ENCODE assay signal across 8 cellular contexts in the genomic region with DNA sequence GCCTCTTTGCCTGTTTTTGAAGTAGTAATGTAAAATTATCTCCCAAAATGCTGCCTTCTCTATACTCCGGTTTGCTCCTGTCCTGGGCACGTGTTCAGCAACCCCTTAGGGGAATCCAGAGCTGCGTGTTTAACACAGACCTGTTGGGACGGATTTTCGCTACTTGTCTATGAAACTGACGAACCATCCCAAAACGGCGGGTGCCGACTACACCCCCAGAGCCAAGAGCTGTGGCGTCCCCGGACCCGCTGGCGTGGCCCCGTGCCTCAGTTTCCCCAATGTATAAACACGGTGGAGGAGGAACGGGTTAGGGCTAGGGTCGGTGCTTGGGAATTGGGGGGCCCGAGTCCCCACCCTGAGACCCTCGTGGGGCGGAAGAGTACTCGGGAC. TPM values are rescaled to one million over a fixed set of nuclear protein-coding genes. Genes with fewer than 3 reads are reported as not detected.
A peak's percentile ranks its signal among the peaks of the same experiment; 100 is the strongest.
DNase-seq lines count a peak whose midpoint lies in the region; ATAC-seq and TF ChIP-seq lines count a peak whose summit lies in the region.

No MANE protein-coding gene starts in this region.

- no peaks in the 10 kb centered on the region for H3K4me1 ChIP-seq in Caco-2

- BruUV-seq in Caco-2 (replicated peaks; lab: Mats Ljungman, UMichigan) = TSS peak; percentile 33

- H3K9me3 Mint-ChIP-seq in Caco-2 (ENCODE audit: unreplicated experiment) (no peaks in the 10 kb centered on the region), glutamatergic neuron (ENCODE audit: unreplicated experiment) (no peaks in the 10 kb centered on the region)
- H3K9me3 Mint-ChIP-seq in activated T-helper 1 cell treated with anti-CD3 and anti-CD28 coated beads, Interleukin-12 subunit alpha, Interleukin-12 subunit beta, Interleukin-2, Interleukin-4 antibody, amounts not matched to agents 30 ng/mL and 10 ng/mL and 1 ng/mL, durations not matched to agents 14 hours and 24 hours and 36 hours = no peaks in the 10 kb centered on the region

- H3K27me3 Mint-ChIP-seq in Caco-2 (ENCODE audit: insufficient read depth, unreplicated experiment) (no peaks in the 10 kb centered on the region), glutamatergic neuron (ENCODE audit: unreplicated experiment) (peaks cover 3% of the 10 kb centered on the region)
- peaks cover 9% of the 10 kb centered on the region for H3K27me3 Mint-ChIP-seq in activated T-helper 1 cell treated with anti-CD3 and anti-CD28 coated beads, Interleukin-12 subunit alpha, Interleukin-12 subunit beta, Interleukin-2, Interleukin-4 antibody, amounts not matched to agents 30 ng/mL and 10 ng/mL and 1 ng/mL, durations not matched to agents 14 hours and 24 hours and 36 hours (ENCODE audit: insufficient read depth)

- H3K36me3 ChIP-seq in Caco-2 (ENCODE audit: control insufficient read depth, insufficient read depth, low read length) = no peaks in the 10 kb centered on the region

- H3K27me3 ChIP-seq in Caco-2 (replicated peaks; ENCODE audit: control insufficient read depth, insufficient read depth, low read length) = no peaks in the 10 kb centered on the region

- ATAC-seq in GM18861 (IDR thresholded peaks at IDR 0.05; ENCODE audit: unreplicated experiment) (no peak), GM19397 (IDR thresholded peaks at IDR 0.05; ENCODE audit: unreplicated experiment) (no peak)

- intact Hi-C loops in Caco-2 (cut with micrococcal nuclease; ENCODE audit: unreplicated experiment) (loop anchor here (1.0 to 2.0 kb wide), 3 partner anchors 56 to 109 kb away; no protein-coding TSS in a partner anchor), posterior vena cava (cut with DNase I) (no loop called here)
- intact Hi-C loops in activated T-helper 1 cell treated with anti-CD3 and anti-CD28 coated beads, Interleukin-12 subunit alpha, Interleukin-12 subunit beta, Interleukin-2, Interleukin-4 antibody, amounts not matched to agents 30 ng/mL and 10 ng/mL and 1 ng/mL, durations not matched to agents 14 hours and 24 hours and 36 hours (cut with micrococcal nuclease) = loop anchor here (1.0 to 5.0 kb wide), 10 partner anchors 122 to 1862 kb away; no protein-coding TSS in a partner anchor

- POLR2A ChIA-PET in Caco-2 (lab: Charles Lee) = no interaction called here

- H3K27ac Mint-ChIP-seq in Caco-2 (ENCODE audit: unreplicated experiment) = peak overlapping the region; percentile 5
- H3K27ac Mint-ChIP-seq in activated T-helper 1 cell treated with anti-CD3 and anti-CD28 coated beads, Interleukin-12 subunit alpha, Interleukin-12 subunit beta, Interleukin-2, Interleukin-4 antibody, amounts not matched to agents 30 ng/mL and 10 ng/mL and 1 ng/mL, durations not matched to agents 14 hours and 24 hours and 36 hours = peak overlapping the region; percentile 82
- H3K27ac Mint-ChIP-seq in glutamatergic neuron (ENCODE audit: unreplicated experiment) = peak overlapping the region; percentile 36

- peak overlapping the region; percentile 58 for H3K4me3 ChIP-seq in Caco-2 (ENCODE audit: low read depth, low read length)

- no peaks in the 10 kb centered on the region for H3K9me3 ChIP-seq in Caco-2

- DNase-seq in Caco-2 = peak; percentile 21 to 40
- DNase-seq in Kasumi-1 (lab: John Stamatoyannopoulos, UW) = peak; percentile 48 to 55
- DNase-seq in activated T-helper 1 cell treated with anti-CD3 and anti-CD28 coated beads, Interleukin-12 subunit alpha, Interleukin-12 subunit beta, Interleukin-2, Interleukin-4 antibody, amounts not matched to agents 30 ng/mL and 10 ng/mL and 1 ng/mL, durations not matched to agents 14 hours and 24 hours and 36 hours (ENCODE audit: low spot score) = no peak
- DNase-seq in glutamatergic neuron = peak; percentile 27
- peak; percentile 80 for DNase-seq in posterior vena cava (ENCODE audit: low spot score)
- no peak for DNase-seq in NCI-H187 treated with DMSO at 0.1 percent for 48 hours (lab: John Stamatoyannopoulos, UW)

- CTCF ChIA-PET in Caco-2 (lab: Charles Lee) = interaction anchor here (1.4 kb wide), 1 partner anchor 279 kb away, joined by 3 read pairs; no protein-coding TSS in a partner anchor

- H3K4me1 Mint-ChIP-seq in Caco-2 (ENCODE audit: low read depth, unreplicated experiment) (no peaks in the 10 kb centered on the region), glutamatergic neuron (ENCODE audit: low read depth, unreplicated experiment) (peaks cover 16% of the 10 kb centered on the region)
- peaks cover 30% of the 10 kb centered on the region for H3K4me1 Mint-ChIP-seq in activated T-helper 1 cell treated with anti-CD3 and anti-CD28 coated beads, Interleukin-12 subunit alpha, Interleukin-12 subunit beta, Interleukin-2, Interleukin-4 antibody, amounts not matched to agents 30 ng/mL and 10 ng/mL and 1 ng/mL, durations not matched to agents 14 hours and 24 hours and 36 hours (ENCODE audit: low read depth)

- TF ChIP-seq CTCF in Caco-2 (IDR thresholded peaks at IDR 0.05; ENCODE audit: insufficient read depth in 1 of 2, low read depth in 1 of 2, low read length in 1 of 2, severe bottlenecking in 1 of 2, unreplicated experiment in 1 of 2) (no peak), glutamatergic neuron (IDR thresholded peaks at IDR 0.05; ENCODE audit: partially characterized antibody, unreplicated experiment) (no peak)

- H3K4me3 Mint-ChIP-seq in Caco-2 (ENCODE audit: unreplicated experiment) = peak overlapping the region; percentile 80
- H3K4me3 Mint-ChIP-seq in activated T-helper 1 cell treated with anti-CD3 and anti-CD28 coated beads, Interleukin-12 subunit alpha, Interleukin-12 subunit beta, Interleukin-2, Interleukin-4 antibody, amounts not matched to agents 30 ng/mL and 10 ng/mL and 1 ng/mL, durations not matched to agents 14 hours and 24 hours and 36 hours = peak overlapping the region; percentile 96
- H3K4me3 Mint-ChIP-seq in glutamatergic neuron (ENCODE audit: unreplicated experiment) = peak overlapping the region; percentile 84

- H3K36me3 Mint-ChIP-seq in Caco-2 (ENCODE audit: insufficient read depth, unreplicated experiment) = no peaks in the 10 kb centered on the region
- peaks cover 2% of the 10 kb centered on the region for H3K36me3 Mint-ChIP-seq in activated T-helper 1 cell treated with anti-CD3 and anti-CD28 coated beads, Interleukin-12 subunit alpha, Interleukin-12 subunit beta, Interleukin-2, Interleukin-4 antibody, amounts not matched to agents 30 ng/mL and 10 ng/mL and 1 ng/mL, durations not matched to agents 14 hours and 24 hours and 36 hours (ENCODE audit: low read depth)
- H3K36me3 Mint-ChIP-seq in glutamatergic neuron (ENCODE audit: unreplicated experiment) = no peaks in the 10 kb centered on the region

RNA-seq across cellular contexts. Expression of a gene that starts 0.5 kb away (rescaled TPM):
- total RNA-seq in Caco-2 (2022) (5.4 and 8.3 TPM in 2 replicates), glutamatergic neuron (ENCODE audit: unreplicated experiment) (15.2 TPM), posterior vena cava (1 to 10 TPM; 6.0 to 9.2 TPM)
- 19.9 and 22.6 TPM in 2 replicates for total RNA-seq in activated T-helper 1 cell treated with anti-CD3 and anti-CD28 coated beads, Interleukin-12 subunit alpha, Interleukin-12 subunit beta, Interleukin-2, Interleukin-4 antibody, amounts not matched to agents 30 ng/mL and 10 ng/mL and 1 ng/mL, durations not matched to agents 14 hours and 24 hours and 36 hours

Comparison
In these comparisons a context has a peak if more than half of its experiments do, and no peak if none do; other contexts are left out.
1. DNase-seq: peak in Caco-2 (2 of 2), Kasumi-1 (2 of 2), glutamatergic neuron (single experiment) and posterior vena cava (single experiment); none in activated T-helper 1 cell treated with anti-CD3 and anti-CD28 coated beads, Interleukin-12 subunit alpha, Interleukin-12 subunit beta, Interleukin-2, Interleukin-4 antibody, amounts not matched to agents 30 ng/mL and 10 ng/mL and 1 ng/mL, durations not matched to agents 14 hours and 24 hours and 36 hours (single experiment) and NCI-H187 treated with DMSO at 0.1 percent for 48 hours (single experiment).
2. H3K27ac Mint-ChIP-seq: peak in every context shown above with its lines; median percentile 82 in activated T-helper 1 cell treated with anti-CD3 and anti-CD28 coated beads, Interleukin-12 subunit alpha, Interleukin-12 subunit beta, Interleukin-2, Interleukin-4 antibody, amounts not matched to agents 30 ng/mL and 10 ng/mL and 1 ng/mL, durations not matched to agents 14 hours and 24 hours and 36 hours; 36 in glutamatergic neuron; 5 in Caco-2.
3. intact Hi-C loops: an anchor here in Caco-2 (1.0 to 2.0 kb wide) and activated T-helper 1 cell treated with anti-CD3 and anti-CD28 coated beads, Interleukin-12 subunit alpha, Interleukin-12 subunit beta, Interleukin-2, Interleukin-4 antibody, amounts not matched to agents 30 ng/mL and 10 ng/mL and 1 ng/mL, durations not matched to agents 14 hours and 24 hours and 36 hours (1.0 to 5.0 kb wide); none called in posterior vena cava.
4. Peak in every context shown above with its lines, with median percentiles within 50 percentile points of each other: H3K4me3 Mint-ChIP-seq.